In the genomic region with DNA sequence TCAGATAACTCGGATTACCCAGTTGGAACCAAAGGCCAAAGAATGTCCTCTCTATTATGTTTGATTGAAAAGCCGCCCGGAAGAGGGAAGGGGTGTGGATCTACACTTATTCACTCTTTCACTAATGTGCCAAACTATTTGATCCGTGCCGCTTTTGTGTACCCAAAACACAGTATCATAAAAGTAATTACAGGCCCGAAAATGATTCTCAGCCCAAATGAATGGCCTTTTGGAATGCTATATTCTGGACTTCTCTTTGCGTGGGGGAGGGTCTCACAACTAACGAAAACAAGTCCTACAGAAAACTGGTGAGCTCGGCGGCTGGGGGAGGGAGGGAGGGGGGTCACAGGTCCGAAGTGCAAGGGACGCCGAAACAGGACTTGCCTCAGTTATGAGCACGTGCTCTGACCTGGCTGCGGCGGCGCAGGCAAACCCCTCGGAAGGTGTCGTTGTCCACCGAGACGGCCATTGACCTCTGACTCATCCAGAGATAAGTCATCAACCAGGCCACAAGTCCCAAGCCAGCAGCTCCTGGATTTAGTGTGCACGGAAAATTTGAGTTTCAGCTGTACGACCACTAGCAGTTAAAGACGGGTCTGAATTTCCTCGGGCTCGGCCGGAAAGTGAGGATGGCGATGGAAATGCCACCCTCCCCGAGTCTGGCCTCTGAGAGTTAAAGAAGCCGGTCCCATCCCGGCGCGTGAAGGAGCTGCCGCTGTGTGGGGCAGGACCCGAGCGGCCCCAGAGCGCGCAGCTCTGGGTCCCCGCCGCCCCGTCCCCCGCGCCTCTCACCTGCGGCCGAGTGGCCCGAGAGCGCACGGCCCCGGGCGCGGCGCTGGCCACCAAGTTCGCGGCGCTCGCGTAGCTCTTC, we compare ENCODE assay signal across 8 cellular contexts. TPM values are rescaled to one million over a fixed set of nuclear protein-coding genes. Genes with fewer than 3 reads are reported as not detected.
A peak's percentile ranks its signal among the peaks of the same experiment; 100 is the strongest.
DNase-seq lines count a peak whose midpoint lies in the region; ATAC-seq and TF ChIP-seq lines count a peak whose summit lies in the region.

No MANE protein-coding gene starts in this region.

- no peak for ATAC-seq in GM19455 (IDR thresholded peaks at IDR 0.05; ENCODE audit: unreplicated experiment)

- no peaks in the 10 kb centered on the region for H3K9me3 ChIP-seq in liver (ENCODE audit: control insufficient read depth in 4 of 4, low read length in 3 of 4)

- H3K36me3 Mint-ChIP-seq in stimulated activated naive CD8-positive, alpha-beta T cell treated with anti-CD3 and anti-CD28 coated beads, Interleukin-15, Interleukin-2, amounts not matched to agents 100 ng/mL and 50 ng/mL, for 24 hours (ENCODE audit: low read depth): no peaks in the 10 kb centered on the region

- peak overlapping the region; percentile 48 to 72 (median 62) for H3K4me3 ChIP-seq in liver (ENCODE audit: low read depth in 1 of 3, low read length in 3 of 3)

- no peaks in the 10 kb centered on the region for H3K27me3 ChIP-seq in liver (ENCODE audit: control insufficient read depth in 4 of 4, insufficient read depth in 4 of 4, low read length in 3 of 4)

- WGBS in liver: 3% methylated on average over 57 of the region's 57 CpGs

- H3K36me3 ChIP-seq in liver (ENCODE audit: control insufficient read depth in 4 of 4, insufficient read depth in 3 of 4, low read depth in 1 of 4, low read length in 3 of 4): no peaks in the 10 kb centered on the region

- no peak for TF ChIP-seq CTCF in liver (IDR thresholded peaks at IDR 0.05; ENCODE audit: low read depth, low read length, missing input control)

- H3K4me3 Mint-ChIP-seq in stimulated activated naive CD8-positive, alpha-beta T cell treated with anti-CD3 and anti-CD28 coated beads, Interleukin-15, Interleukin-2, amounts not matched to agents 100 ng/mL and 50 ng/mL, for 24 hours: peak overlapping the region; percentile 68

- peaks cover 2 to 42% (median 22%) of the 10 kb centered on the region in 4 donors for H3K4me1 ChIP-seq in liver (ENCODE audit: control insufficient read depth in 4 of 4, insufficient read depth in 4 of 4, low read length in 3 of 4)

- H3K27me3 Mint-ChIP-seq in stimulated activated naive CD8-positive, alpha-beta T cell treated with anti-CD3 and anti-CD28 coated beads, Interleukin-15, Interleukin-2, amounts not matched to agents 100 ng/mL and 50 ng/mL, for 24 hours: peaks cover 65% of the 10 kb centered on the region

- peak overlapping the region; percentile 57 for H3K27ac Mint-ChIP-seq in stimulated activated naive CD8-positive, alpha-beta T cell treated with anti-CD3 and anti-CD28 coated beads, Interleukin-15, Interleukin-2, amounts not matched to agents 100 ng/mL and 50 ng/mL, for 24 hours

- H3K27ac ChIP-seq in liver (ENCODE audit: low read depth in 1 of 2, low read length in 2 of 2): peak overlapping the region; percentile 97

- TF ChIP-seq RAD21 in liver (IDR thresholded peaks at IDR 0.05): peak in 1 of 2 donors; percentile 10

- no peaks in the 10 kb centered on the region for H3K9me3 Mint-ChIP-seq in stimulated activated naive CD8-positive, alpha-beta T cell treated with anti-CD3 and anti-CD28 coated beads, Interleukin-15, Interleukin-2, amounts not matched to agents 100 ng/mL and 50 ng/mL, for 24 hours

- H3K4me1 Mint-ChIP-seq in stimulated activated naive CD8-positive, alpha-beta T cell treated with anti-CD3 and anti-CD28 coated beads, Interleukin-15, Interleukin-2, amounts not matched to agents 100 ng/mL and 50 ng/mL, for 24 hours (ENCODE audit: low read depth): peaks cover 18% of the 10 kb centered on the region

- DNase-seq in SKM-1 treated with dmso at 0.1 percent for 144 hours (lab: John Stamatoyannopoulos, UW; ENCODE audit: unreplicated experiment): peak; percentile 22
- DNase-seq in SKM-1 (lab: John Stamatoyannopoulos, UW; ENCODE audit: unreplicated experiment): no peak
- DNase-seq in RKO (ENCODE audit: low spot score): peak; percentile 96
- peak; percentile 74 for DNase-seq in ecto neural progenitor cell (ENCODE audit: low spot score)
- no peak for DNase-seq in UCSD-AML1 (lab: John Stamatoyannopoulos, UW; ENCODE audit: unreplicated experiment)

- H3K9ac ChIP-seq in liver (ENCODE audit: low read depth in 1 of 2, low read length in 2 of 2): peak overlapping the region; percentile 72 to 93

TF ChIP-seq in liver, 16 proteins besides CTCF, POLR2A, EP300 and RAD21:
- TF ChIP-seq FOXA2 (IDR thresholded peaks at IDR 0.05) (no peak), JUND (IDR thresholded peaks at IDR 0.05) (peak; percentile 96 to 97), SP1 (IDR thresholded peaks at IDR 0.05) (peak; percentile 77), EGR1 (IDR thresholded peaks at IDR 0.05; ENCODE audit: low read depth in 2 of 2) (peak in 1 of 2 donors; percentile 16), RXRA (IDR thresholded peaks at IDR 0.05) (peak; percentile 92 to 95), TAF1 (conservative IDR thresholded peaks at IDR 0.05) (peak; percentile 68), GABPA (IDR thresholded peaks at IDR 0.05 in 1 of 2, conservative IDR thresholded peaks at IDR 0.05 in 1 of 2) (no peak), HNF4A (conservative IDR thresholded peaks at IDR 0.05) (peak; percentile 77 to 89), FOXA1 (IDR thresholded peaks at IDR 0.05) (no peak), HNF4G (IDR thresholded peaks at IDR 0.05) (no peak), YY1 (IDR thresholded peaks at IDR 0.05) (no peak), NR2F2 (IDR thresholded peaks at IDR 0.05) (no peak)
- TF ChIP-seq, protein P1, sequence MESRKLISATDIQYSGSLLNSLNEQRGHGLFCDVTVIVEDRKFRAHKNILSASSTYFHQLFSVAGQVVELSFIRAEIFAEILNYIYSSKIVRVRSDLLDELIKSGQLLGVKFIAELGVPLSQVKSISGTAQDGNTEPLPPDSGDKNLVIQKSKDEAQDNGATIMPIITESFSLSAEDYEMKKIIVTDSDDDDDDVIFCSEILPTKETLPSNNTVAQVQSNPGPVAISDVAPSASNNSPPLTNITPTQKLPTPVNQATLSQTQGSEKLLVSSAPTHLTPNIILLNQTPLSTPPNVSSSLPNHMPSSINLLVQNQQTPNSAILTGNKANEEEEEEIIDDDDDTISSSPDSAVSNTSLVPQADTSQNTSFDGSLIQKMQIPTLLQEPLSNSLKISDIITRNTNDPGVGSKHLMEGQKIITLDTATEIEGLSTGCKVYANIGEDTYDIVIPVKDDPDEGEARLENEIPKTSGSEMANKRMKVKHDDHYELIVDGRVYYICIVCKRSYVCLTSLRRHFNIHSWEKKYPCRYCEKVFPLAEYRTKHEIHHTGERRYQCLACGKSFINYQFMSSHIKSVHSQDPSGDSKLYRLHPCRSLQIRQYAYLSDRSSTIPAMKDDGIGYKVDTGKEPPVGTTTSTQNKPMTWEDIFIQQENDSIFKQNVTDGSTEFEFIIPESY (IDR thresholded peaks at IDR 0.05): no peak
- TF ChIP-seq, protein P2, sequence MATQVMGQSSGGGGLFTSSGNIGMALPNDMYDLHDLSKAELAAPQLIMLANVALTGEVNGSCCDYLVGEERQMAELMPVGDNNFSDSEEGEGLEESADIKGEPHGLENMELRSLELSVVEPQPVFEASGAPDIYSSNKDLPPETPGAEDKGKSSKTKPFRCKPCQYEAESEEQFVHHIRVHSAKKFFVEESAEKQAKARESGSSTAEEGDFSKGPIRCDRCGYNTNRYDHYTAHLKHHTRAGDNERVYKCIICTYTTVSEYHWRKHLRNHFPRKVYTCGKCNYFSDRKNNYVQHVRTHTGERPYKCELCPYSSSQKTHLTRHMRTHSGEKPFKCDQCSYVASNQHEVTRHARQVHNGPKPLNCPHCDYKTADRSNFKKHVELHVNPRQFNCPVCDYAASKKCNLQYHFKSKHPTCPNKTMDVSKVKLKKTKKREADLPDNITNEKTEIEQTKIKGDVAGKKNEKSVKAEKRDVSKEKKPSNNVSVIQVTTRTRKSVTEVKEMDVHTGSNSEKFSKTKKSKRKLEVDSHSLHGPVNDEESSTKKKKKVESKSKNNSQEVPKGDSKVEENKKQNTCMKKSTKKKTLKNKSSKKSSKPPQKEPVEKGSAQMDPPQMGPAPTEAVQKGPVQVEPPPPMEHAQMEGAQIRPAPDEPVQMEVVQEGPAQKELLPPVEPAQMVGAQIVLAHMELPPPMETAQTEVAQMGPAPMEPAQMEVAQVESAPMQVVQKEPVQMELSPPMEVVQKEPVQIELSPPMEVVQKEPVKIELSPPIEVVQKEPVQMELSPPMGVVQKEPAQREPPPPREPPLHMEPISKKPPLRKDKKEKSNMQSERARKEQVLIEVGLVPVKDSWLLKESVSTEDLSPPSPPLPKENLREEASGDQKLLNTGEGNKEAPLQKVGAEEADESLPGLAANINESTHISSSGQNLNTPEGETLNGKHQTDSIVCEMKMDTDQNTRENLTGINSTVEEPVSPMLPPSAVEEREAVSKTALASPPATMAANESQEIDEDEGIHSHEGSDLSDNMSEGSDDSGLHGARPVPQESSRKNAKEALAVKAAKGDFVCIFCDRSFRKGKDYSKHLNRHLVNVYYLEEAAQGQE (IDR thresholded peaks at IDR 0.05): no peak
- TF ChIP-seq, protein P3, sequence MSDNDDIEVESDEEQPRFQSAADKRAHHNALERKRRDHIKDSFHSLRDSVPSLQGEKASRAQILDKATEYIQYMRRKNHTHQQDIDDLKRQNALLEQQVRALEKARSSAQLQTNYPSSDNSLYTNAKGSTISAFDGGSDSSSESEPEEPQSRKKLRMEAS (IDR thresholded peaks at IDR 0.05): peak; percentile 71
- TF ChIP-seq, protein P4, sequence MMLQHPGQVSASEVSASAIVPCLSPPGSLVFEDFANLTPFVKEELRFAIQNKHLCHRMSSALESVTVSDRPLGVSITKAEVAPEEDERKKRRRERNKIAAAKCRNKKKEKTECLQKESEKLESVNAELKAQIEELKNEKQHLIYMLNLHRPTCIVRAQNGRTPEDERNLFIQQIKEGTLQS (IDR thresholded peaks at IDR 0.05): peak; percentile 96

RNA-seq across cellular contexts. Expression of a gene that starts 0.7 kb away (rescaled TPM):
- 10 to 100 TPM; 11.0 to 22.2 TPM for total RNA-seq in liver
- polyA plus RNA-seq in liver: 10 to 100 TPM; 15.9 to 18.4 TPM

RNA-seq across cellular contexts. Expression of a gene that starts 47.7 kb away (rescaled TPM):
- total RNA-seq in liver: not detected
- under 1 TPM in 1 of 2 donors, not detected in 1; 0.64 TPM for polyA plus RNA-seq in liver

Comparison
In these comparisons a context has a peak if more than half of its experiments do, and no peak if none do; other contexts are left out.
1. DNase-seq: peak in SKM-1 treated with dmso at 0.1 percent for 144 hours (single experiment), RKO (single experiment) and ecto neural progenitor cell (single experiment); none in SKM-1 (single experiment) and UCSD-AML1 (single experiment).